13 cellular contexts compared by ENCODE assay signal in the genomic region with DNA sequence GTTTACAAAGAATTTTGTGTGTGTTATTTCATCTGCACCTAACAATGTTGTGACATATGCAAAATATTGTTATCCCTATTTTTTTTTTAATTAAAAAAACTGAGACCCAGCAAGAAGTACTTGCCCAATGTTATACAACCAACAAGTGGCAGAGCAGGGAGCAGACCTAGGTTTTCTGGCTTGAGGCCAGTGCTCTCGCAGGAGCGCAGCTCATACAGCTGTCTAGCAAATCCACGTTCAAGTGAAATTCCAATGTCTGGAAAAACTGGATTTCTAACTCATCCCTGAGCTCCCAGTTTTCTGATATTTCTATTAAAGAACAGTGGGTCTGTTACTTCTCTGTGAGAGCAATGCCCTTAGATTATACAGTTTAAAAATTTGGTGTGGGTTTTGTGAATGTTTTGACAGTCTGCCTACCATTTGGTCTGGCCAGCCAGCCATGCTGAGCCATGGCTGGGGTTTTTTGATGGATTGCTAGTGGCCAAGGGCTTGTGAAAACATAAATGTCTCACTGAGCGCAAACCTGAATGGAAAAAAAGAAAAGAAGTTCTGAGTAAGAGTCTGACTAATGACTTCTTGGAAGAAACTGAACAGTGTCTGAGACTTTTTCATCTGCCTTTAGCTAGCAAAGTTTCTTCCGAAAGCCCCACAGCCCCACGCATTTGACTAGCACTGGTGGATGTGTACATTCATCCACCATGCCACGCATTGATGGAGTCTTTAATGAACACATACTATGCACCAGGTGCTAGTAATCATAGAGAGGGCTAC. TPM values are rescaled to one million over a fixed set of nuclear protein-coding genes. Genes with fewer than 3 reads are reported as not detected.
DNase-seq lines count a peak whose midpoint lies in the region; TF ChIP-seq lines count a peak whose summit lies in the region.
"Had no signal": no experiment of that assay in that cellular context is flagged by ENCODE, and none has a peak within 500 bp of the region (broad histone marks: within the 10 kb centered on the region; RNA-seq: fewer than 3 reads in every experiment).

No MANE protein-coding gene starts in this region.

- no peaks in the 10 kb centered on the region for H3K36me3 ChIP-seq in fibroblast of lung (ENCODE audit: control insufficient read depth, insufficient read depth, low read length)
- H3K36me3 ChIP-seq: esophagus squamous epithelium had no signal

- CTCF ChIA-PET in activated CD4-positive, alpha-beta memory T cell treated with anti-CD3 and anti-CD28 coated beads for 36 hours (lab: Charles Lee): interaction anchor here (0.6 to 1.5 kb wide), 4 partner anchors 24 to 1112 kb away, joined by 3 to 6 read pairs (median 4); no protein-coding TSS in a partner anchor

- H3K4me3 ChIP-seq in fibroblast of lung (replicated peaks in 1 of 4; ENCODE audit: control extremely low read depth in 1 of 4, insufficient read depth in 1 of 4, low read depth in 3 of 4, low read length in 4 of 4): no peak overlapping the region
- H3K4me3 ChIP-seq: esophagus squamous epithelium had no signal

- TF ChIP-seq CTCF in fibroblast of lung (conservative IDR thresholded peaks at IDR 0.05 in 1 of 2, IDR thresholded peaks at IDR 0.05 in 1 of 2; ENCODE audit: low read depth in 1 of 2, low read length in 2 of 2): no peak

- H3K27ac Mint-ChIP-seq in activated CD4-positive, alpha-beta memory T cell treated with anti-CD3 and anti-CD28 coated beads for 36 hours: peak overlapping the region; percentile 20
- H3K27ac Mint-ChIP-seq: brain, type B pancreatic cell had no signal

- no peak overlapping the region for H2AFZ ChIP-seq in fibroblast of lung (ENCODE audit: low read length)

- peaks cover 8% of the 10 kb centered on the region for H3K9me3 Mint-ChIP-seq in activated CD4-positive, alpha-beta memory T cell treated with anti-CD3 and anti-CD28 coated beads for 36 hours

- H3K9me3 ChIP-seq in fibroblast of lung (ENCODE audit: control insufficient read depth, insufficient read depth, low read depth, low read length): no peaks in the 10 kb centered on the region

- peaks cover 23% of the 10 kb centered on the region for H3K4me1 Mint-ChIP-seq in activated CD4-positive, alpha-beta memory T cell treated with anti-CD3 and anti-CD28 coated beads for 36 hours (ENCODE audit: low read depth)
- H3K4me1 Mint-ChIP-seq: brain had no signal

- no peaks in the 10 kb centered on the region for H3K27me3 ChIP-seq in fibroblast of lung (ENCODE audit: control insufficient read depth, insufficient read depth, low read length)
- H3K27me3 ChIP-seq: esophagus squamous epithelium had no signal

- intact Hi-C loops in activated CD4-positive, alpha-beta memory T cell treated with anti-CD3 and anti-CD28 coated beads for 36 hours (cut with micrococcal nuclease): loop anchor here (1.0 to 2.0 kb wide), 5 partner anchors 15 to 59 kb away; partner anchors contain the start of gene PRF1

- H3K4me1 ChIP-seq in fibroblast of lung (ENCODE audit: control insufficient read depth, extremely low read depth, insufficient read depth, low read length): no peaks in the 10 kb centered on the region

- no peak overlapping the region for H3K4me3 Mint-ChIP-seq in activated CD4-positive, alpha-beta memory T cell treated with anti-CD3 and anti-CD28 coated beads for 36 hours
- H3K4me3 Mint-ChIP-seq: brain, type B pancreatic cell had no signal

- no peaks in the 10 kb centered on the region for H3K79me2 ChIP-seq in fibroblast of lung (ENCODE audit: control insufficient read depth, insufficient read depth, low read length)

- peak; percentile 60 for DNase-seq in stimulated activated CD4-positive, alpha-beta T cell treated with anti-CD3 and anti-CD28 coated beads, Interleukin-1b, Interleukin-23, amount 100 ng/mL, for 48 hours
- no peak for DNase-seq in stimulated activated CD4-positive, alpha-beta T cell treated with anti-CD3 and anti-CD28 coated beads, Interleukin-12 subunit alpha, Interleukin-12 subunit beta, amount 100 ng/mL, for 4 hours
- peak; percentile 65 for DNase-seq in activated CD4-positive, alpha-beta memory T cell treated with anti-CD3 and anti-CD28 coated beads for 36 hours
- DNase-seq in fibroblast of lung (ENCODE audit: low read depth in 2 of 2) (peak; percentile 68 to 96), stromal cell of bone marrow (ENCODE audit: low read depth) (peak; percentile 90), NK-92 (lab: John Stamatoyannopoulos, UW; ENCODE audit: unreplicated experiment) (no peak), middle frontal gyrus (ENCODE audit: extremely low spot score, low spot score) (no peak), COR-L47 (lab: John Stamatoyannopoulos, UW) (no peak)
- DNase-seq: esophagus squamous epithelium had no signal

- H3K27ac ChIP-seq in fibroblast of lung (ENCODE audit: insufficient read depth, low read length): no peak overlapping the region
- H3K27ac ChIP-seq: esophagus squamous epithelium, RWPE1 had no signal

- no peaks in the 10 kb centered on the region for H4K20me1 ChIP-seq in fibroblast of lung (ENCODE audit: control insufficient read depth, extremely low read depth, insufficient read depth, low read length)

- POLR2A ChIA-PET in activated CD4-positive, alpha-beta memory T cell treated with anti-CD3 and anti-CD28 coated beads for 36 hours (lab: Charles Lee): interaction anchor here (0.6 to 2.2 kb wide), 4 partner anchors 39 to 215 kb away, joined by 3 to 6 read pairs (median 4); no protein-coding TSS in a partner anchor

- no peak overlapping the region for H3K9ac ChIP-seq in fibroblast of lung (ENCODE audit: insufficient read depth, low read length)

- no peak overlapping the region for H3K4me2 ChIP-seq in fibroblast of lung (ENCODE audit: extremely low read depth, insufficient read depth, low read length)

- peaks cover 7% of the 10 kb centered on the region for H3K27me3 Mint-ChIP-seq in activated CD4-positive, alpha-beta memory T cell treated with anti-CD3 and anti-CD28 coated beads for 36 hours
- H3K27me3 Mint-ChIP-seq: brain had no signal

- H3K36me3 Mint-ChIP-seq in activated CD4-positive, alpha-beta memory T cell treated with anti-CD3 and anti-CD28 coated beads for 36 hours: peaks cover 8% of the 10 kb centered on the region
- H3K36me3 Mint-ChIP-seq: type B pancreatic cell had no signal

RNA-seq across cellular contexts. Expression of gene PRF1, which starts 15.4 kb away (rescaled TPM):
- 10 to 100 TPM; 32.4 to 32.6 TPM for total RNA-seq in activated CD4-positive, alpha-beta memory T cell treated with anti-CD3 and anti-CD28 coated beads for 36 hours
- total RNA-seq in fibroblast of lung: not detected in 2 replicates
- polyA plus RNA-seq in fibroblast of lung: not detected in 2 replicates
- not detected in 2 replicates for polyA plus RNA-seq in fibroblast of lung (2012)
- polyA minus RNA-seq in fibroblast of lung (ENCODE audit: low replicate concordance): not detected in 2 replicates
- total RNA-seq: osteocyte had no signal

RNA-seq across cellular contexts. Expression of gene ADAMTS14, which starts 54.3 kb away (rescaled TPM):
- total RNA-seq in activated CD4-positive, alpha-beta memory T cell treated with anti-CD3 and anti-CD28 coated beads for 36 hours: not detected
- 1.8 and 4.1 TPM in 2 replicates for total RNA-seq in fibroblast of lung
- 3.1 and 6.2 TPM in 2 replicates for polyA plus RNA-seq in fibroblast of lung
- polyA plus RNA-seq in fibroblast of lung (2012): 3.6 and 8.1 TPM in 2 replicates
- 8.8 and 12.0 TPM in 2 replicates for polyA minus RNA-seq in fibroblast of lung (ENCODE audit: low replicate concordance)

Comparison
In these comparisons a context has a peak if more than half of its experiments do, and no peak if none do; other contexts are left out.
1. DNase-seq: peak in stimulated activated CD4-positive, alpha-beta T cell treated with anti-CD3 and anti-CD28 coated beads, Interleukin-1b, Interleukin-23, amount 100 ng/mL, for 48 hours (single experiment), activated CD4-positive, alpha-beta memory T cell treated with anti-CD3 and anti-CD28 coated beads for 36 hours (single experiment), fibroblast of lung (2 of 2) and stromal cell of bone marrow (single experiment); none in stimulated activated CD4-positive, alpha-beta T cell treated with anti-CD3 and anti-CD28 coated beads, Interleukin-12 subunit alpha, Interleukin-12 subunit beta, amount 100 ng/mL, for 4 hours (single experiment), NK-92 (single experiment), middle frontal gyrus (single experiment) and COR-L47 (single experiment).
2. RNA of gene PRF1, which starts 15.4 kb away (total RNA-seq): 32.4 to 32.6 TPM in activated CD4-positive, alpha-beta memory T cell treated with anti-CD3 and anti-CD28 coated beads for 36 hours; not detected in fibroblast of lung; every median in the first group is over 10 times any median in the second.